Comparison of ENCODE assay signal across 1 cellular context in the genomic region with DNA sequence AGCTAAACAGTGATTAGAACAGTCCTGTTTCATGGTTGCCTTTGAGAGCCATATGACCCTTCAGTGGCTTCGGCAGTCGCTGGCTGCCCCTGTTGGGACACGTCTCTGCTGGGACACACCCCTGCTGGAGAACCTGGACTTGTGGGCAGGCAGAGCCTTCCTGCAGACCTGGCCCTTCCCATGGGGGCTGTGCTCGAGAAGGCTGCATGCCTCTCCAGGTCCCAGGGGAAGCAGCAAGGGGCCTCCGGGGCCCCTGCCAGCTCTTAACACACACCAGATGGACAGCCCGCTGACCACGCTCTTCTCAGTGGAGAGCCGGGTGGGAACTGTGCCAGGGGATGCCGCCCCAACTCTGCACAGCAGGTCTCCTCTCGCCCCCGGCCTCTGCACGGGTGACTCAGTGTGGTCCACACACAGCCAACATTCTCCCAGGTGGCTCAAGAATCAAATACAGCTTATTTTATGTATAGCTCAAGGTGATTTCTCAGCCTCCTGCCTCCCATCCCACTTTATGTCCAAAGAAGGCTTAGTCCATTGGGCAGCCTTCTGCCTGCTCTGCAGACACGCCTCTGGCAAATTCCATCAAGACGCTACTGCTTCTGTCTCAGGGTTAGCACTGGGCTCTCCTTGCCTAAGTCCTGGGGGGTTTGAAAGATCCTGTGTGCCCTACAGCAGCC.
TF ChIP-seq lines count a peak whose summit lies in the region.

No MANE protein-coding gene starts in this region.

TF ChIP-seq in IMR-90, 13 proteins besides CTCF, POLR2A, EP300 and RAD21:
- TF ChIP-seq MXI1 (IDR thresholded peaks at IDR 0.05; ENCODE audit: borderline replicate concordance, low read depth, low read length) (no peak), NFE2L2 (IDR thresholded peaks at IDR 0.05; ENCODE audit: low read depth, low read length) (no peak), CHD1 (IDR thresholded peaks at IDR 0.05; ENCODE audit: low read depth, low read length) (no peak), CEBPB (IDR thresholded peaks at IDR 0.05; ENCODE audit: low read depth, low read length) (no peak), SMC3 (IDR thresholded peaks at IDR 0.05; ENCODE audit: low read depth, low read length) (no peak)
- TF ChIP-seq, protein P1, sequence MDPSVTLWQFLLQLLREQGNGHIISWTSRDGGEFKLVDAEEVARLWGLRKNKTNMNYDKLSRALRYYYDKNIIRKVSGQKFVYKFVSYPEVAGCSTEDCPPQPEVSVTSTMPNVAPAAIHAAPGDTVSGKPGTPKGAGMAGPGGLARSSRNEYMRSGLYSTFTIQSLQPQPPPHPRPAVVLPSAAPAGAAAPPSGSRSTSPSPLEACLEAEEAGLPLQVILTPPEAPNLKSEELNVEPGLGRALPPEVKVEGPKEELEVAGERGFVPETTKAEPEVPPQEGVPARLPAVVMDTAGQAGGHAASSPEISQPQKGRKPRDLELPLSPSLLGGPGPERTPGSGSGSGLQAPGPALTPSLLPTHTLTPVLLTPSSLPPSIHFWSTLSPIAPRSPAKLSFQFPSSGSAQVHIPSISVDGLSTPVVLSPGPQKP (IDR thresholded peaks at IDR 0.05; ENCODE audit: borderline replicate concordance, low read depth, low read length), result no peak
